13 cellular contexts compared by ENCODE assay signal in genomic region chr5:73544429-73545402, GRCh38. TPM values are rescaled to one million over a fixed set of nuclear protein-coding genes. Genes with fewer than 3 reads are reported as not detected.
DNase-seq lines count a peak whose midpoint lies in the region; ATAC-seq and TF ChIP-seq lines count a peak whose summit lies in the region.
"Had no signal": no experiment of that assay in that cellular context is flagged by ENCODE, and none has a peak within 500 bp of the region (broad histone marks: within the 10 kb centered on the region; RNA-seq: fewer than 3 reads in every experiment).

No MANE protein-coding gene starts in this region.

- intact Hi-C loops in Right ventricle myocardium superior (cut with DNase I): no loop called here
- intact Hi-C loops in cardiac septum (cut with DNase I): no loop called here
- intact Hi-C loops in heart right ventricle (cut with DNase I): no loop called here
- intact Hi-C loops in vagina (cut with DNase I): no loop called here

- H3K4me1 ChIP-seq in RWPE2 (ENCODE audit: insufficient read depth, poor library complexity, severe bottlenecking) (peaks cover 41% of the 10 kb centered on the region), heart right ventricle (peaks cover 0 to 7% (median 0%) of the 10 kb centered on the region in 9 donors), vagina (peaks cover 4% of the 10 kb centered on the region), smooth muscle cell (ENCODE audit: low read depth) (no peaks in the 10 kb centered on the region)

- no peaks in the 10 kb centered on the region for H3K9me3 ChIP-seq in RWPE2 (ENCODE audit: severe bottlenecking)
- no peaks in the 10 kb centered on the region for H3K9me3 ChIP-seq in heart right ventricle
- H3K9me3 ChIP-seq in vagina: no peaks in the 10 kb centered on the region
- H3K9me3 ChIP-seq in smooth muscle cell (replicated peaks; ENCODE audit: low read depth): no peaks in the 10 kb centered on the region

- no peak overlapping the region for H2AFZ ChIP-seq in smooth muscle cell (ENCODE audit: low read depth)

- H3K27me3 ChIP-seq in RWPE2 (ENCODE audit: insufficient read depth, poor library complexity, severe bottlenecking): no peaks in the 10 kb centered on the region
- peaks cover 0 to 10% (median 5%) of the 10 kb centered on the region in 7 donors for H3K27me3 ChIP-seq in heart right ventricle
- H3K27me3 ChIP-seq in vagina: no peaks in the 10 kb centered on the region
- H3K27me3 ChIP-seq in smooth muscle cell (ENCODE audit: low read depth): no peaks in the 10 kb centered on the region
- H3K27me3 ChIP-seq: cardiac muscle cell had no signal

- no peak overlapping the region for H3K4me3 ChIP-seq in RWPE2 (ENCODE audit: severe bottlenecking)
- H3K4me3 ChIP-seq in heart right ventricle: no peak overlapping the region
- H3K4me3 ChIP-seq in vagina: no peak overlapping the region
- no peak overlapping the region for H3K4me3 ChIP-seq in smooth muscle cell
- H3K4me3 ChIP-seq: cardiac muscle cell had no signal

- no peaks in the 10 kb centered on the region for H3K79me2 ChIP-seq in smooth muscle cell (ENCODE audit: low read depth)

- TF ChIP-seq CTCF in RWPE2 (IDR thresholded peaks at IDR 0.05; ENCODE audit: poor library complexity, severe bottlenecking) (no peak), heart right ventricle (IDR thresholded peaks at IDR 0.05) (no peak), vagina (IDR thresholded peaks at IDR 0.05) (no peak), smooth muscle cell (IDR thresholded peaks at IDR 0.05; ENCODE audit: borderline replicate concordance, insufficient read depth, poor library complexity, severe bottlenecking) (no peak)

- peak overlapping the region; percentile 29 for H3K27ac ChIP-seq in RWPE2 (ENCODE audit: poor library complexity, severe bottlenecking)
- H3K27ac ChIP-seq in heart right ventricle: no peak overlapping the region
- H3K27ac ChIP-seq in vagina: peak overlapping the region; percentile 23
- H3K27ac ChIP-seq in smooth muscle cell (ENCODE audit: low read depth): no peak overlapping the region
- H3K27ac ChIP-seq: cardiac muscle cell had no signal

- H3K36me3 ChIP-seq in RWPE2 (ENCODE audit: low read depth) (no peaks in the 10 kb centered on the region), heart right ventricle (no peaks in the 10 kb centered on the region), vagina (no peaks in the 10 kb centered on the region), smooth muscle cell (ENCODE audit: low read depth) (no peaks in the 10 kb centered on the region)
- H3K36me3 ChIP-seq: cardiac muscle cell had no signal

- H3K9ac ChIP-seq in smooth muscle cell (ENCODE audit: low read depth): no peak overlapping the region

- no peaks in the 10 kb centered on the region for H4K20me1 ChIP-seq in smooth muscle cell (ENCODE audit: low read depth)

- WGBS in heart right ventricle, 2 donors: 62% methylated on average over 9 of the region's 9 CpGs
- WGBS in smooth muscle cell (ENCODE audit: low lambda C conversion rate): 86% methylated on average over 9 of the region's 9 CpGs

- ATAC-seq in Right ventricle myocardium superior (ENCODE audit: poor library complexity): peak; percentile 82
- ATAC-seq in RWPE2 (ENCODE audit: low read depth): peak; percentile 44
- ATAC-seq in heart right ventricle: peak in 5 of 8 donors; percentile 34 to 92 (median 63)
- no peak for ATAC-seq in GM21526 (IDR thresholded peaks at IDR 0.05; ENCODE audit: low FRiP score, unreplicated experiment)

- DNase-seq in Right ventricle myocardium superior: no peak
- no peak for DNase-seq in cardiac septum (ENCODE audit: low spot score)
- no peak for DNase-seq in RWPE2 (ENCODE audit: low spot score)
- DNase-seq in heart right ventricle: no peak
- DNase-seq in vagina (ENCODE audit: extremely low spot score in 2 of 2): no peak
- DNase-seq in activated naive CD4-positive, alpha-beta T cell (lab: John Stamatoyannopoulos, UW): no peak
- no peak for DNase-seq in smooth muscle cell (lab: John Stamatoyannopoulos, UW; ENCODE audit: unreplicated experiment)
- DNase-seq: activated CD8-positive, alpha-beta memory T cell treated with anti-CD3 and anti-CD28 coated beads, Interleukin-2, amount 50 U/mL, for 48 hours; head of caudate nucleus; HFFc6; NCI-H524 treated with DMSO at 0.1 percent for 48 hours had no signal

- no peaks in the 10 kb centered on the region for H3F3A ChIP-seq in smooth muscle cell (ENCODE audit: low read depth)

- no peak overlapping the region for H3K4me2 ChIP-seq in smooth muscle cell

- TF ChIP-seq POLR2A in vagina (IDR thresholded peaks at IDR 0.05): no peak

RNA-seq across cellular contexts. Expression of gene ANKRA2, which starts 20.7 kb away (rescaled TPM):
- total RNA-seq in Right ventricle myocardium superior: 12.7 TPM
- total RNA-seq in cardiac septum: 9.6 TPM
- 10 to 100 TPM; 10.4 to 15.9 (median 12.0) TPM for total RNA-seq in heart right ventricle
- 10 to 100 TPM in 1 of 2 donors, 1 to 10 TPM in 1; 6.0 to 23.4 TPM for polyA plus RNA-seq in heart right ventricle
- 45.4 TPM for total RNA-seq in vagina
- 34.4 and 37.6 TPM in 2 replicates for total RNA-seq in smooth muscle cell
- polyA plus RNA-seq in smooth muscle cell: 19.9 and 24.7 TPM in 2 replicates

RNA-seq across cellular contexts. Expression of gene UTP15, which starts 20.8 kb away (rescaled TPM):
- total RNA-seq in Right ventricle myocardium superior (10.5 TPM), cardiac septum (11.6 TPM), heart right ventricle (10 to 100 TPM in 6 of 10 donors, 1 to 10 TPM in 4; 9.1 to 15.0 (median 10.6) TPM), vagina (20.9 TPM), smooth muscle cell (15.2 and 25.5 TPM in 2 replicates)
- polyA plus RNA-seq in heart right ventricle (1 to 10 TPM; 2.6 to 3.9 TPM), smooth muscle cell (10.2 and 13.2 TPM in 2 replicates)

RNA-seq across cellular contexts. Expression of gene BTF3, which starts 46.5 kb away (rescaled TPM):
- total RNA-seq in Right ventricle myocardium superior (364 TPM), cardiac septum (325 TPM), heart right ventricle (100 to 1,000 TPM; 359 to 410 (median 399) TPM), vagina (537 TPM), smooth muscle cell (433 and 546 TPM in 2 replicates)
- polyA plus RNA-seq in heart right ventricle (100 to 1,000 TPM; 283 to 714 TPM), smooth muscle cell (409 and 460 TPM in 2 replicates)

Comparison
In these comparisons a context has a peak if more than half of its experiments do, and no peak if none do; other contexts are left out.
1. H3K27ac ChIP-seq: peak in RWPE2 (single experiment) and vagina (single experiment); none in heart right ventricle (0 of 10) and smooth muscle cell (single experiment).